ENCODE assay signal across 1 cellular context in the genomic region with DNA sequence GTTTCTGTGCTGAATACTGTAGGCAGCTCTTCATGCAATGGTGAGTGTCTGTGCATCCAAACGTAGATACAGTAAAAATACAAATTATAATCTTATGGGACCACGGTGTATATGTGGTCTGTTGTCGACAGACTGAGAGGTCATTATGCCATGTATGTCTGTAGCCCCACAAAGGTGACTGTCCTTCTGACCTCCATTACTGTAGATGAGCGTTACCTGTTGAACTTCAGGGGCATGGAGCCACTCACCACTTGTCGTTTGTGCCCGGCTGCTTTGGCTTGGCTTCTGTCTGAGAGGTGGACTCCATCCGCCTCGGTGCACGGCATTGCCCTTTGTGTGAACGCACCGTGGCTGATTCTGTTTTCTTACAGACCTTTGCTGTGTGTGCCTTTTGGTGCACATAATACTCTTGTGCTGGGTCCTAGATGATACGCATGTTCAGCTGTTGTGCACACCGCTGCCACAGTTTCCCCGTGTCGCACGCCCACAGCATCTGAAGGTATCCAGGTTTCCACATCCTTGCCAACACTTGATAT.
TF ChIP-seq lines count a peak whose summit lies in the region.

No MANE protein-coding gene starts in this region.

TF ChIP-seq in IMR-90, 13 proteins besides CTCF, POLR2A, EP300 and RAD21:
- no peak for TF ChIP-seq MXI1 (IDR thresholded peaks at IDR 0.05; ENCODE audit: borderline replicate concordance, low read depth, low read length)
- no peak for TF ChIP-seq MAFK (IDR thresholded peaks at IDR 0.05; ENCODE audit: low read depth, low read length)
- TF ChIP-seq RFX5 (IDR thresholded peaks at IDR 0.05; ENCODE audit: low read depth, low read length), result no peak
- TF ChIP-seq FOS (IDR thresholded peaks at IDR 0.05; ENCODE audit: low read depth, low read length), result no peak
- TF ChIP-seq CHD1 (IDR thresholded peaks at IDR 0.05; ENCODE audit: low read depth, low read length), result no peak
- no peak for TF ChIP-seq NFE2L2 (IDR thresholded peaks at IDR 0.05; ENCODE audit: low read depth, low read length)
- no peak for TF ChIP-seq RCOR1 (IDR thresholded peaks at IDR 0.05; ENCODE audit: insufficient replicate concordance, low read length)
- TF ChIP-seq, protein P1, sequence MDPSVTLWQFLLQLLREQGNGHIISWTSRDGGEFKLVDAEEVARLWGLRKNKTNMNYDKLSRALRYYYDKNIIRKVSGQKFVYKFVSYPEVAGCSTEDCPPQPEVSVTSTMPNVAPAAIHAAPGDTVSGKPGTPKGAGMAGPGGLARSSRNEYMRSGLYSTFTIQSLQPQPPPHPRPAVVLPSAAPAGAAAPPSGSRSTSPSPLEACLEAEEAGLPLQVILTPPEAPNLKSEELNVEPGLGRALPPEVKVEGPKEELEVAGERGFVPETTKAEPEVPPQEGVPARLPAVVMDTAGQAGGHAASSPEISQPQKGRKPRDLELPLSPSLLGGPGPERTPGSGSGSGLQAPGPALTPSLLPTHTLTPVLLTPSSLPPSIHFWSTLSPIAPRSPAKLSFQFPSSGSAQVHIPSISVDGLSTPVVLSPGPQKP (IDR thresholded peaks at IDR 0.05; ENCODE audit: borderline replicate concordance, low read depth, low read length), result no peak
- no peak for TF ChIP-seq SMC3 (IDR thresholded peaks at IDR 0.05; ENCODE audit: low read depth, low read length)
- no peak for TF ChIP-seq MAZ (IDR thresholded peaks at IDR 0.05; ENCODE audit: borderline replicate concordance, low read depth, low read length)
- TF ChIP-seq BHLHE40 (IDR thresholded peaks at IDR 0.05; ENCODE audit: low read depth, low read length), result no peak
- TF ChIP-seq CEBPB (IDR thresholded peaks at IDR 0.05; ENCODE audit: low read depth, low read length), result no peak
- TF ChIP-seq, protein P2, sequence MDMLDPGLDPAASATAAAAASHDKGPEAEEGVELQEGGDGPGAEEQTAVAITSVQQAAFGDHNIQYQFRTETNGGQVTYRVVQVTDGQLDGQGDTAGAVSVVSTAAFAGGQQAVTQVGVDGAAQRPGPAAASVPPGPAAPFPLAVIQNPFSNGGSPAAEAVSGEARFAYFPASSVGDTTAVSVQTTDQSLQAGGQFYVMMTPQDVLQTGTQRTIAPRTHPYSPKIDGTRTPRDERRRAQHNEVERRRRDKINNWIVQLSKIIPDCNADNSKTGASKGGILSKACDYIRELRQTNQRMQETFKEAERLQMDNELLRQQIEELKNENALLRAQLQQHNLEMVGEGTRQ (IDR thresholded peaks at IDR 0.05; ENCODE audit: low read depth, low read length), result no peak
TF ChIP-seq in IMR-90: peak in this region for 0.
